26 cellular contexts compared by ENCODE assay signal in the genomic region with DNA sequence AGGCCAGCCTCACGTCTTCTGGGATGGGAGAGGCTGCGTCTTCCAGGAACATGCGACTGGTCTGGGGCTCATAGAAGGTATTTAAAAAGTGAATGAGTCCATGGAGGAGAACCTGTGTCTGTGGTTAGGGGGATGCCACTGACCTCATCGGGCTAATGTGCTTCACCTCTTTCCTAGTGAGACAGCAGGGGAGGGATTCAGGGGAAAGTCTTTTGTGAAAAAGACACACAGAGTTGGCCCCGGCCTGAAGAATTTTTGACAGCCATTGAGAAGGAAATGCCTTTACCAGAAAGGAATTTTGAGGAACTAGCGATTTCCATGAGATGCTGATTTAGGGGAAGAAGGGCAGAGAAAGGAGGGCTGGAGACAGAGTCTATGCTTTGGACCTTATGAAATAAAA. TPM values are rescaled to one million over a fixed set of nuclear protein-coding genes. Genes with fewer than 3 reads are reported as not detected.
"Had no signal": no experiment of that assay in that cellular context is flagged by ENCODE, and none has a peak within 500 bp of the region (broad histone marks: within the 10 kb centered on the region; RNA-seq: fewer than 3 reads in every experiment).

No MANE protein-coding gene starts in this region.

- DNase-seq: activated CD4-positive, alpha-beta T cell treated with anti-CD3 and anti-CD28 coated beads, Interleukin-2, amount 10 ng/mL, durations not matched to agents 24 days and 14 days; activated CD4-positive, alpha-beta T cell treated with anti-CD3 and anti-CD28 coated beads, Interleukin-2, amount 50 U/mL, for 4 hours; activated CD8-positive, alpha-beta T cell treated with anti-CD3 and anti-CD28 coated beads, Interleukin-2, amount 10 ng/mL, durations not matched to agents 7 days and 5 days; activated gamma-delta T cell; activated naive CD4-positive, alpha-beta T cell treated with Interleukin-2 at 50 U/mL for 16 hours; activated naive CD8-positive, alpha-beta T cell treated with anti-CD3 and anti-CD28 coated beads, Interleukin-2, amount 10 ng/mL, durations not matched to agents 7 days and 5 days; activated T-cell treated with anti-CD3 and anti-CD28 coated beads, Interleukin-2, amount 50 U/mL, for 24 hours; amygdala; NCI-H1092 treated with DMSO at 0.1 percent for 48 hours; NCI-H1417 treated with DMSO at 0.1 percent for 48 hours; NCI-H187 treated with DMSO at 0.1 percent for 48 hours; NCI-H2081; NCI-H226; NCI-H524 treated with DMSO at 0.1 percent for 48 hours; OCI-M1; Right ventricle myocardium superior; T1000; WERI-Rb-1 had no signal

- H3K27me3 Mint-ChIP-seq: activated CD4-positive, alpha-beta T cell treated with anti-CD3 and anti-CD28 coated beads, Interleukin-2, amount 10 ng/mL, durations not matched to agents 24 days and 14 days; activated naive CD4-positive, alpha-beta T cell treated with anti-CD3 and anti-CD28 coated beads, Interleukin-2, amount 50 U/mL, for 24 hours; activated naive CD8-positive, alpha-beta T cell treated with anti-CD3 and anti-CD28 coated beads, Interleukin-2, amount 10 ng/mL, durations not matched to agents 7 days and 5 days; activated T-cell treated with anti-CD3 and anti-CD28 coated beads, Interleukin-2, amount 50 U/mL, for 24 hours; central memory CD8-positive, alpha-beta T cell had no signal

- H3K4me3 Mint-ChIP-seq: activated CD4-positive, alpha-beta T cell treated with anti-CD3 and anti-CD28 coated beads, Interleukin-2, amount 10 ng/mL, durations not matched to agents 24 days and 14 days; activated CD8-positive, alpha-beta T cell treated with anti-CD3 and anti-CD28 coated beads, Interleukin-2, amount 10 ng/mL, durations not matched to agents 7 days and 5 days; activated naive CD4-positive, alpha-beta T cell treated with anti-CD3 and anti-CD28 coated beads, Interleukin-2, amount 50 U/mL, for 24 hours; activated naive CD8-positive, alpha-beta T cell treated with anti-CD3 and anti-CD28 coated beads, Interleukin-2, amount 10 ng/mL, durations not matched to agents 7 days and 5 days; activated T-cell treated with anti-CD3 and anti-CD28 coated beads, Interleukin-2, amount 50 U/mL, for 24 hours; central memory CD8-positive, alpha-beta T cell had no signal

- H3K36me3 Mint-ChIP-seq: activated naive CD4-positive, alpha-beta T cell treated with anti-CD3 and anti-CD28 coated beads, Interleukin-2, amount 50 U/mL, for 24 hours; activated naive CD8-positive, alpha-beta T cell treated with anti-CD3 and anti-CD28 coated beads, Interleukin-2, amount 10 ng/mL, durations not matched to agents 7 days and 5 days had no signal

- H3K4me1 ChIP-seq: ascending aorta had no signal

- H3K27me3 ChIP-seq: ascending aorta, cardiac muscle cell had no signal

- H3K9me3 ChIP-seq: ascending aorta had no signal

- H3K36me3 ChIP-seq: ascending aorta, cardiac muscle cell, WERI-Rb-1 had no signal

- H3K4me1 Mint-ChIP-seq: activated naive CD4-positive, alpha-beta T cell treated with anti-CD3 and anti-CD28 coated beads, Interleukin-2, amount 50 U/mL, for 24 hours; activated naive CD8-positive, alpha-beta T cell treated with anti-CD3 and anti-CD28 coated beads, Interleukin-2, amount 10 ng/mL, durations not matched to agents 7 days and 5 days; central memory CD8-positive, alpha-beta T cell had no signal

- H3K9me3 Mint-ChIP-seq: activated CD4-positive, alpha-beta T cell treated with anti-CD3 and anti-CD28 coated beads, Interleukin-2, amount 10 ng/mL, durations not matched to agents 24 days and 14 days; activated naive CD4-positive, alpha-beta T cell treated with anti-CD3 and anti-CD28 coated beads, Interleukin-2, amount 50 U/mL, for 24 hours; activated naive CD8-positive, alpha-beta T cell treated with anti-CD3 and anti-CD28 coated beads, Interleukin-2, amount 10 ng/mL, durations not matched to agents 7 days and 5 days; activated T-cell treated with anti-CD3 and anti-CD28 coated beads, Interleukin-2, amount 50 U/mL, for 24 hours; activated T-helper 2 cell treated with anti-CD3 and anti-CD28 coated beads, Interferon-gamma antibody, Interleukin-2, Interleukin-4, amounts not matched to agents 10 μg/mL and 5 μg/mL and 100 μg/mL, durations not matched to agents 14 hours and 24 hours and 36 hours; central memory CD8-positive, alpha-beta T cell had no signal

- H3K4me3 ChIP-seq: ascending aorta, cardiac muscle cell had no signal

- H3K27ac Mint-ChIP-seq: activated CD4-positive, alpha-beta T cell treated with anti-CD3 and anti-CD28 coated beads, Interleukin-2, amount 10 ng/mL, durations not matched to agents 24 days and 14 days; activated CD8-positive, alpha-beta T cell treated with anti-CD3 and anti-CD28 coated beads, Interleukin-2, amount 10 ng/mL, durations not matched to agents 7 days and 5 days; activated naive CD4-positive, alpha-beta T cell treated with anti-CD3 and anti-CD28 coated beads, Interleukin-2, amount 50 U/mL, for 24 hours; activated naive CD8-positive, alpha-beta T cell treated with anti-CD3 and anti-CD28 coated beads, Interleukin-2, amount 10 ng/mL, durations not matched to agents 7 days and 5 days; activated T-cell treated with anti-CD3 and anti-CD28 coated beads, Interleukin-2, amount 50 U/mL, for 24 hours; activated T-helper 2 cell treated with anti-CD3 and anti-CD28 coated beads, Interferon-gamma antibody, Interleukin-2, Interleukin-4, amounts not matched to agents 10 μg/mL and 5 μg/mL and 100 μg/mL, durations not matched to agents 14 hours and 24 hours and 36 hours had no signal

- ATAC-seq: activated CD8-positive, alpha-beta T cell treated with anti-CD3 and anti-CD28 coated beads, Interleukin-2, amount 10 ng/mL, durations not matched to agents 7 days and 5 days had no signal

- H3K27ac ChIP-seq: ascending aorta, cardiac muscle cell, WERI-Rb-1 had no signal

RNA-seq across cellular contexts. Expression of gene C4orf50, which starts 11.0 kb away (rescaled TPM):
- total RNA-seq: ascending aorta, chondrocyte, M059J, NCI-H460, Right ventricle myocardium superior had no signal
- polyA plus RNA-seq: cardiac muscle cell had no signal
